8 cellular contexts compared by ENCODE assay signal in the genomic region with DNA sequence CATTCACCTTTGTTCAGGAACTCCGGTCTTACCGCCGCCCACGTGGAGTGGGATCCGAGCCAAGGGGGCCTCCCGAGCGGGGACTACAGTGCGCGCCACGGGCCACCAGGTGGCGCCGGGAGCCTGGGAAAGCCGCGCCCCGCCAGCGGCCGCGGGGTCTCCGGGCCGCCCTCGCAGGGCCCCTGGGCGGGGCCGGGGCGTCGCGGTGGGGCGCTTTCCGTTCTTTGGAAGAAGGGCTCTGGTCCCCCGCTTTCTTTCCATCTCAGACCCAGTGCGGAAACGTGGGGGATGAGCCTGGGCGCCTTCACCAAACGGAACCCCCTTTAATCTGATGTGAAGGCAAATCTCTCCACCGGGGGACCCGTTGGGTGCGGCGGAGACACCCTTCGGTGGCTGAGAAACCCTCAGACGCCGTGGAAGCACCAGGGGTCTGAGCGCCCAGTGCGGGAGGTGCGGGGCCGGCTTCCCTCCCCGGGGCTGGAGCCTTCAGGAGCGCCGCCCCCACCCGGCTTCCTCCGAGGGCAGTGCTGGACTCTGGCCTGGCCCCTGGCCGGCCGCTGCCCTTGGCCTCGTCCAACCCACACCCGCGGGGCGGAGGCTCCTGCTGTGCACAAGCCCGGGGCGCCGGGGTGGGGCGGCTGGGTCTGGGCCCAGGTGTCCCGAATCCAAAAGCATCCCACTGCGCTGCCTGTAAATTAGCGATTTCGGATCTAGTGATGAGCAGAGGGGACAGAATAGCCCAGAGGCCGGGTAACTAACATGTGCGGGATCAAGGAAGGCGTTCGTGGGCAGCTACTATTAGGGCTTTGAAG. TPM values are rescaled to one million over a fixed set of nuclear protein-coding genes. Genes with fewer than 3 reads are reported as not detected.
DNase-seq lines count a peak whose midpoint lies in the region; ATAC-seq, FAIRE-seq and TF ChIP-seq lines count a peak whose summit lies in the region.

No MANE protein-coding gene starts in this region.

- peak overlapping the region; percentile 93 for H3K4me2 ChIP-seq in parathyroid adenoma (ENCODE audit: low read length)

- peak overlapping the region; percentile 100 for H2AFZ ChIP-seq in parathyroid adenoma

- no peaks in the 10 kb centered on the region for H3K27me3 Mint-ChIP-seq in activated naive CD8-positive, alpha-beta T cell treated with anti-CD3 and anti-CD28 coated beads, Interleukin-2, amount 10 ng/mL, durations not matched to agents 7 days and 5 days

- H3K4me3 ChIP-seq in cardiac muscle cell (peak overlapping the region; percentile 47), parathyroid adenoma (ENCODE audit: low read depth, low read length) (peak overlapping the region; percentile 83), tibial nerve (peak overlapping the region; percentile 56 to 90 (median 74))

- no peak for FAIRE-seq in H54 (lab: Jason Lieb, UNC)

- peak overlapping the region; percentile 83 for H3K4me3 Mint-ChIP-seq in activated naive CD8-positive, alpha-beta T cell treated with anti-CD3 and anti-CD28 coated beads, Interleukin-2, amount 10 ng/mL, durations not matched to agents 7 days and 5 days

- H3K36me3 ChIP-seq in cardiac muscle cell, result no peaks in the 10 kb centered on the region
- H3K36me3 ChIP-seq in parathyroid adenoma (ENCODE audit: control insufficient read depth, insufficient read depth, low read length), result no peaks in the 10 kb centered on the region
- H3K36me3 ChIP-seq in tibial nerve, result peaks cover 0 to under 1% (median 0%) of the 10 kb centered on the region in 3 donors

- TF ChIP-seq CTCF in cardiac muscle cell (IDR thresholded peaks at IDR 0.05; ENCODE audit: low read depth, low read length) (peak; percentile 73), parathyroid adenoma (IDR thresholded peaks at IDR 0.05) (peak; percentile 88), tibial nerve (IDR thresholded peaks at IDR 0.05) (peak; percentile 96 to 99 (median 97))

- H3K27me3 ChIP-seq in cardiac muscle cell (no peaks in the 10 kb centered on the region), parathyroid adenoma (ENCODE audit: control insufficient read depth, insufficient read depth, low read length) (no peaks in the 10 kb centered on the region), tibial nerve (no peaks in the 10 kb centered on the region)

- peak overlapping the region; percentile 69 for H3K9ac ChIP-seq in parathyroid adenoma

- H3K27ac ChIP-seq in cardiac muscle cell (no peak overlapping the region), parathyroid adenoma (no peak overlapping the region), tibial nerve (peak overlapping the region; percentile 65 to 93 (median 86))

- 9 to 20% methylated on average over 23 to 54 of the region's 67 CpGs for WGBS in tibial nerve, 2 donors

- H3K4me1 ChIP-seq in cardiac muscle cell (ENCODE audit: low read depth) (no peaks in the 10 kb centered on the region), parathyroid adenoma (peaks cover 2% of the 10 kb centered on the region), tibial nerve (peaks cover 0 to 16% (median 0%) of the 10 kb centered on the region in 4 donors)

- peak; percentile 7 for TF ChIP-seq POLR2A in H54 (IDR thresholded peaks at IDR 0.05; ENCODE audit: low read depth, low read length)
- TF ChIP-seq POLR2A in tibial nerve (IDR thresholded peaks at IDR 0.05), result peak in 1 of 2 donors; percentile 38

- peak in 1 of 2 donors; percentile 48 for TF ChIP-seq EP300 in tibial nerve (IDR thresholded peaks at IDR 0.05)

- H3K9me3 Mint-ChIP-seq in activated naive CD8-positive, alpha-beta T cell treated with anti-CD3 and anti-CD28 coated beads, Interleukin-2, amount 10 ng/mL, durations not matched to agents 7 days and 5 days, result no peaks in the 10 kb centered on the region

- peak overlapping the region; percentile 73 for H3K27ac Mint-ChIP-seq in activated naive CD8-positive, alpha-beta T cell treated with anti-CD3 and anti-CD28 coated beads, Interleukin-2, amount 10 ng/mL, durations not matched to agents 7 days and 5 days

- H3K9me3 ChIP-seq in cardiac muscle cell (ENCODE audit: low read depth) (no peaks in the 10 kb centered on the region), parathyroid adenoma (ENCODE audit: control insufficient read depth, low read length) (no peaks in the 10 kb centered on the region), tibial nerve (no peaks in the 10 kb centered on the region)

- peaks cover 8% of the 10 kb centered on the region for H3K4me1 Mint-ChIP-seq in activated naive CD8-positive, alpha-beta T cell treated with anti-CD3 and anti-CD28 coated beads, Interleukin-2, amount 10 ng/mL, durations not matched to agents 7 days and 5 days

- ATAC-seq in activated naive CD8-positive, alpha-beta T cell treated with anti-CD3 and anti-CD28 coated beads, Interleukin-2, amount 10 ng/mL, durations not matched to agents 7 days and 5 days (ENCODE audit: low read depth), result peak; percentile 96

- DNase-seq in GM04504 (ENCODE audit: low read depth) (peak; percentile 38), H54 (ENCODE audit: insufficient read length, low spot score) (peak; percentile 86), LoVo (ENCODE audit: low spot score) (peak; percentile 91), SKM-1 treated with dmso at 0.1 percent for 144 hours (lab: John Stamatoyannopoulos, UW; ENCODE audit: unreplicated experiment) (peak; percentile 53), cardiac muscle cell (ENCODE audit: low read depth in 1 of 2, low spot score in 1 of 2) (peak; percentile 86 to 91), tibial nerve (ENCODE audit: low spot score in 2 of 2) (peak; percentile 66 to 80)
- DNase-seq in activated naive CD8-positive, alpha-beta T cell treated with anti-CD3 and anti-CD28 coated beads, Interleukin-2, amount 10 ng/mL, durations not matched to agents 7 days and 5 days, result peak; percentile 94

- POLR2A ChIA-PET in activated naive CD8-positive, alpha-beta T cell treated with anti-CD3 and anti-CD28 coated beads, Interleukin-2, amount 10 ng/mL, durations not matched to agents 7 days and 5 days (lab: Charles Lee), result interaction anchor here (1.0 to 1.9 kb wide), 5 partner anchors 45 to 460 kb away, joined by 3 to 9 read pairs (median 4); a partner anchor contains a TSS

- no peaks in the 10 kb centered on the region for H3K36me3 Mint-ChIP-seq in activated naive CD8-positive, alpha-beta T cell treated with anti-CD3 and anti-CD28 coated beads, Interleukin-2, amount 10 ng/mL, durations not matched to agents 7 days and 5 days

- H3K79me2 ChIP-seq in parathyroid adenoma, result no peaks in the 10 kb centered on the region

RNA-seq across cellular contexts. Expression of a gene that starts 44.6 kb away (rescaled TPM):
- 10 to 100 TPM; 61.2 to 62.7 TPM for total RNA-seq in activated naive CD8-positive, alpha-beta T cell treated with anti-CD3 and anti-CD28 coated beads, Interleukin-2, amount 10 ng/mL, durations not matched to agents 7 days and 5 days
- 59.4 and 88.7 TPM in 2 replicates for total RNA-seq in cardiac muscle cell
- 105 and 114 TPM in 2 replicates for polyA plus RNA-seq in cardiac muscle cell
- 10 to 100 TPM; 22.2 to 35.4 (median 27.4) TPM for total RNA-seq in tibial nerve

Comparison
In these comparisons a context has a peak if more than half of its experiments do, and no peak if none do; other contexts are left out.
1. DNase-seq: peak in every context shown above with its lines; median percentile 94 in activated naive CD8-positive, alpha-beta T cell treated with anti-CD3 and anti-CD28 coated beads, Interleukin-2, amount 10 ng/mL, durations not matched to agents 7 days and 5 days; 91 in LoVo; 88 in cardiac muscle cell; 86 in H54; 73 in tibial nerve; 53 in SKM-1 treated with dmso at 0.1 percent for 144 hours; 38 in GM04504.
2. H3K27ac ChIP-seq: peak in tibial nerve (4 of 4); none in cardiac muscle cell (single experiment) and parathyroid adenoma (single experiment).
3. Peak in every context shown above with its lines, with median percentiles within 50 percentile points of each other: H3K4me3 ChIP-seq and CTCF ChIP-seq.